1 cellular context compared by ENCODE assay signal in genomic region chr17:51298508-51299371, GRCh38.
A peak's percentile ranks its signal among the peaks of the same experiment; 100 is the strongest.
TF ChIP-seq lines count a peak whose summit lies in the region.

No MANE protein-coding gene starts in this region.

TF ChIP-seq in A549, 52 proteins besides CTCF, POLR2A, EP300 and RAD21 (continued from another document):
- TF ChIP-seq, protein P1, sequence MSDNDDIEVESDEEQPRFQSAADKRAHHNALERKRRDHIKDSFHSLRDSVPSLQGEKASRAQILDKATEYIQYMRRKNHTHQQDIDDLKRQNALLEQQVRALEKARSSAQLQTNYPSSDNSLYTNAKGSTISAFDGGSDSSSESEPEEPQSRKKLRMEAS (IDR thresholded peaks at IDR 0.05) = no peak
- TF ChIP-seq RARB (CRISPR knock-in tag; IDR thresholded peaks at IDR 0.05) (no peak), ESRRA (IDR thresholded peaks at IDR 0.05; ENCODE audit: borderline replicate concordance, low read length) (0 out of 2 replicates have a peak, but pooled peaks have one; percentile 27), SMC3 (IDR thresholded peaks at IDR 0.05) (peak; percentile 45; the same call in 2 of the 3 replicates), MAZ (IDR thresholded peaks at IDR 0.05; ENCODE audit: borderline replicate concordance, low read depth, low read length) (no peak), ZFP36 (IDR thresholded peaks at IDR 0.05; ENCODE audit: borderline replicate concordance, partially characterized antibody) (no peak), CHD4 (IDR thresholded peaks at IDR 0.05; ENCODE audit: borderline replicate concordance) (no peak), TFCP2L1 (CRISPR knock-in tag; IDR thresholded peaks at IDR 0.05) (0 out of 2 replicates have a peak, but pooled peaks have one; percentile 26), ZNF302 (CRISPR knock-in tag; IDR thresholded peaks at IDR 0.05) (no peak), CBX8 (IDR thresholded peaks at IDR 0.05) (no peak), NFE2L2 (conservative IDR thresholded peaks at IDR 0.05; ENCODE audit: low read length) (no peak), MYC (IDR thresholded peaks at IDR 0.05; ENCODE audit: borderline replicate concordance, low read length) (no peak), POLR2AphosphoS2 (conservative IDR thresholded peaks at IDR 0.05; ENCODE audit: low read length) (no peak)
- TF ChIP-seq, protein P2, sequence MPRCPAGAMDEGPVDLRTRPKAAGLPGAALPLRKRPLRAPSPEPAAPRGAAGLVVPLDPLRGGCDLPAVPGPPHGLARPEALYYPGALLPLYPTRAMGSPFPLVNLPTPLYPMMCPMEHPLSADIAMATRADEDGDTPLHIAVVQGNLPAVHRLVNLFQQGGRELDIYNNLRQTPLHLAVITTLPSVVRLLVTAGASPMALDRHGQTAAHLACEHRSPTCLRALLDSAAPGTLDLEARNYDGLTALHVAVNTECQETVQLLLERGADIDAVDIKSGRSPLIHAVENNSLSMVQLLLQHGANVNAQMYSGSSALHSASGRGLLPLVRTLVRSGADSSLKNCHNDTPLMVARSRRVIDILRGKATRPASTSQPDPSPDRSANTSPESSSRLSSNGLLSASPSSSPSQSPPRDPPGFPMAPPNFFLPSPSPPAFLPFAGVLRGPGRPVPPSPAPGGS (IDR thresholded peaks at IDR 0.05) = no peak
